25 cellular contexts compared by ENCODE assay signal in the genomic region with DNA sequence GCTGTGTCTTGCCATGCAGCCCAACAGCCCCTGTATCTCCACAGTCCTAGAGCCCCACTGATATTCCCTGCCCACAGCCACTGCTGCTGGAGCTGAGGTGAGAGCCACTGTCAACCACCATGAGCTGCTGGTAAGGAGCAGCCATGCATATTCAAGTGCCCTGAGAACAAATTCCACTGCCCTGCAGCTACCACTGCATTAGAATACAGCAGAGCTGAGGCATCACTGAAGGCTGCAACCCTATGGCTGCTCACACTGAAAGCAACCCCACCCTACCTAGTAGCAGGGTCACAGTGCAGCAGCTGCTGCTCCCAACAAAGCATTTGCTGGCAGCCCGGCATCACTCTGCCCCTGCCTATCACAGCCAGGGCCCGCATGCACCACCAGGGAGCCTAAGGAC.
"Had no signal": no experiment of that assay in that cellular context is flagged by ENCODE, and none has a peak within 500 bp of the region (broad histone marks: within the 10 kb centered on the region; RNA-seq: fewer than 3 reads in every experiment).

No MANE protein-coding gene starts in this region.

- H3K9ac ChIP-seq: KMS-11, SK-N-SH had no signal

- H3K27me3 ChIP-seq: adrenal gland, SJCRH30 had no signal

- H3K4me1 ChIP-seq: adrenal gland, SJCRH30 had no signal

- DNase-seq: activated CD4-positive, alpha-beta T cell treated with anti-CD3 and anti-CD28 coated beads for 36 hours; activated CD4-positive, alpha-beta T cell treated with anti-CD3 and anti-CD28 coated beads, Interleukin-2, amount 50 U/mL, for 1 hour; activated CD8-positive, alpha-beta memory T cell treated with anti-CD3 and anti-CD28 coated beads, Interleukin-2, amount 50 U/mL, for 4 hours; activated CD8-positive, alpha-beta T cell treated with anti-CD3 and anti-CD28 coated beads for 36 hours; activated naive CD4-positive, alpha-beta T cell treated with anti-CD3 and anti-CD28 coated beads, Interleukin-2, amount 50 U/mL, for 16 hours; activated naive CD8-positive, alpha-beta T cell treated with anti-CD3 and anti-CD28 coated beads, Interleukin-2, amount 10 ng/mL, durations not matched to agents 7 days and 5 days; adrenal gland; anterior cingulate cortex; NCI-H1092; NCI-H1417 treated with DMSO at 0.1 percent for 48 hours; NCI-H1694 treated with DMSO at 0.1 percent for 48 hours; NCI-H2029 treated with DMSO at 0.1 percent for 48 hours; NCI-H345; NCI-H510A; NCI-H526 treated with DMSO at 0.1 percent for 48 hours; NCI-H82; OCI-M1; Right ventricle myocardium superior; RPMI8226; SJCRH30; SK-N-SH; T-helper 1 cell had no signal

- H3K27ac ChIP-seq: adrenal gland, KMS-11, SJCRH30, VCaP had no signal

- H3K4me3 ChIP-seq: adrenal gland, SJCRH30 had no signal

- H3K4me2 ChIP-seq: KMS-11, SK-N-SH had no signal

- ATAC-seq: activated CD4-positive, alpha-beta T cell treated with anti-CD3 and anti-CD28 coated beads for 36 hours; activated CD8-positive, alpha-beta T cell treated with anti-CD3 and anti-CD28 coated beads for 36 hours; Panc1 had no signal
